ENCODE assay signal across 8 cellular contexts in genomic region chr3:169772530-169772950, GRCh38. TPM values are rescaled to one million over a fixed set of nuclear protein-coding genes. Genes with fewer than 3 reads are reported as not detected.
DNase-seq lines count a peak whose midpoint lies in the region; ATAC-seq and TF ChIP-seq lines count a peak whose summit lies in the region.

No MANE protein-coding gene starts in this region.

- H3K4me2 ChIP-seq in BLaER1 = peak overlapping the region; percentile 82

- peak overlapping the region; percentile 89 for H3K27ac ChIP-seq in BLaER1
- peak overlapping the region; percentile 99 for H3K27ac ChIP-seq in WERI-Rb-1
- H3K27ac ChIP-seq in mesodermal cell (ENCODE audit: low read depth, low read length, severe bottlenecking) = peak overlapping the region; percentile 99
- H3K27ac ChIP-seq in stomach smooth muscle (ENCODE audit: low read length) = peak overlapping the region; percentile 98

- H3K27me3 ChIP-seq in BLaER1 (peaks cover 6% of the 10 kb centered on the region; the same call in 1 of the 2 replicates), WERI-Rb-1 (ENCODE audit: insufficient read depth, low read depth, severe bottlenecking) (no peaks in the 10 kb centered on the region), stomach smooth muscle (ENCODE audit: control insufficient read depth in 1 of 2, insufficient read depth in 2 of 2, low read length in 2 of 2) (no peaks in the 10 kb centered on the region)

- 0% methylated on average over 4 to 10 of the region's 11 CpGs for WGBS in mesodermal cell (ENCODE audit: insufficient coverage in 2 of 2), 2 experiments

- H3K4me1 ChIP-seq in BLaER1 (peaks cover 26% of the 10 kb centered on the region), mesodermal cell (ENCODE audit: control insufficient read depth, insufficient read depth, low read length, poor library complexity, severe bottlenecking) (peaks cover 12% of the 10 kb centered on the region), stomach smooth muscle (ENCODE audit: control insufficient read depth, insufficient read depth, low read length) (peaks cover 5% of the 10 kb centered on the region)

- H3K9ac ChIP-seq in BLaER1 = peak overlapping the region; percentile 91
- peak overlapping the region; percentile 95 to 100 for H3K9ac ChIP-seq in stomach smooth muscle (ENCODE audit: low read length in 2 of 2)

- H3K4me3 ChIP-seq in BLaER1 (peak overlapping the region; percentile 76), WERI-Rb-1 (ENCODE audit: low read depth, low read length) (peak overlapping the region; percentile 100), epithelial cell of proximal tubule (ENCODE audit: low read depth, low read length) (peak overlapping the region; percentile 89), mesodermal cell (ENCODE audit: extremely low read depth, insufficient read depth, low read length, poor library complexity, severe bottlenecking) (peak overlapping the region; percentile 93), stomach smooth muscle (ENCODE audit: low read length in 2 of 2) (peak overlapping the region; percentile 91 to 97)

- ATAC-seq in GM18873 (IDR thresholded peaks at IDR 0.05; ENCODE audit: low FRiP score, unreplicated experiment) (peak; percentile 5), HG03139 (IDR thresholded peaks at IDR 0.05; ENCODE audit: unreplicated experiment) (peak; percentile 6)

- H4K20me1 ChIP-seq in BLaER1 = peaks cover 11% of the 10 kb centered on the region; the same call in 1 of the 2 replicates

- TF ChIP-seq CTCF in WERI-Rb-1 (IDR thresholded peaks at IDR 0.05; ENCODE audit: low read depth, low read length) (no peak), epithelial cell of proximal tubule (conservative IDR thresholded peaks at IDR 0.05; ENCODE audit: low read depth, low read length) (no peak)

- H3K9me3 ChIP-seq in BLaER1 (no peaks in the 10 kb centered on the region), WERI-Rb-1 (ENCODE audit: severe bottlenecking) (peaks cover 3% of the 10 kb centered on the region), mesodermal cell (ENCODE audit: control insufficient read depth, low read length) (no peaks in the 10 kb centered on the region), stomach smooth muscle (ENCODE audit: control insufficient read depth in 2 of 2, low read length in 2 of 2) (no peaks in the 10 kb centered on the region)

- H3K36me3 ChIP-seq in BLaER1 (peaks cover 26% of the 10 kb centered on the region), WERI-Rb-1 (peaks cover 27% of the 10 kb centered on the region), mesodermal cell (ENCODE audit: control insufficient read depth, insufficient read depth, low read length) (peaks cover 27% of the 10 kb centered on the region), stomach smooth muscle (ENCODE audit: control insufficient read depth in 2 of 2, insufficient read depth in 2 of 2, low read length in 2 of 2) (peaks cover 0 to 12% of the 10 kb centered on the region in 2 donors)

- DNase-seq in NCI-H2171 treated with DMSO at 0.1 percent for 48 hours (lab: John Stamatoyannopoulos, UW) (peak; percentile 93), WERI-Rb-1 (peak; percentile 77), epithelial cell of proximal tubule (ENCODE audit: low read depth) (no peak)

RNA-seq across cellular contexts. Expression of gene MYNN, which starts 0.7 kb away (rescaled TPM):
- total RNA-seq in epithelial cell of proximal tubule = 10.9 and 17.6 TPM in 2 replicates
- polyA plus RNA-seq in mesodermal cell (2013, experiment 1 of 2) = 17.6 TPM
- polyA plus RNA-seq in mesodermal cell (2013, experiment 2 of 2) = 18.2 TPM

RNA-seq across cellular contexts. Expression of gene ACTRT3, which starts 3.2 kb away (rescaled TPM):
- 2.6 and 3.8 TPM in 2 replicates for total RNA-seq in epithelial cell of proximal tubule
- 0.41 TPM for polyA plus RNA-seq in mesodermal cell (2013, experiment 1 of 2)
- 0.20 TPM for polyA plus RNA-seq in mesodermal cell (2013, experiment 2 of 2)

RNA-seq across cellular contexts. Expression of gene TERC, which starts 7.7 kb away (rescaled TPM):
- 196 and 307 TPM in 2 replicates for total RNA-seq in epithelial cell of proximal tubule
- polyA plus RNA-seq in mesodermal cell (2013, experiment 1 of 2) = 6.3 TPM
- polyA plus RNA-seq in mesodermal cell (2013, experiment 2 of 2) = 1.9 TPM

RNA-seq across cellular contexts. Expression of gene LRRIQ4, which starts 40.1 kb away (rescaled TPM):
- 0.07 TPM in 1 of 2 replicates, not detected in the other for total RNA-seq in epithelial cell of proximal tubule
- not detected for polyA plus RNA-seq in mesodermal cell (2013, experiment 1 of 2)
- not detected for polyA plus RNA-seq in mesodermal cell (2013, experiment 2 of 2)

RNA-seq across cellular contexts. Expression of gene LRRC34, which starts 40.2 kb away (rescaled TPM):
- total RNA-seq in epithelial cell of proximal tubule = 9.8 and 17.1 TPM in 2 replicates
- polyA plus RNA-seq in mesodermal cell (2013, experiment 1 of 2) = 2.4 TPM
- polyA plus RNA-seq in mesodermal cell (2013, experiment 2 of 2) = 2.4 TPM
